ENCODE assay signal across 29 cellular contexts in genomic region chr2:129354662-129355061, GRCh38.
"Had no signal": no experiment of that assay in that cellular context is flagged by ENCODE, and none has a peak within 500 bp of the region (broad histone marks: within the 10 kb centered on the region; RNA-seq: fewer than 3 reads in every experiment).

No MANE protein-coding gene starts in this region.

- H3K27ac ChIP-seq: ovary, parathyroid adenoma, psoas muscle, right lobe of liver, sigmoid colon, stomach, thoracic aorta, thyroid gland, tibial nerve, upper lobe of left lung, vagina had no signal

- H3K4me1 Mint-ChIP-seq: nephron progenitor cell; neural crest cell; stimulated activated effector memory CD8-positive, alpha-beta T cell treated with anti-CD3 and anti-CD28 coated beads, Interleukin-12 subunit alpha, Interleukin-12 subunit beta, amount 100 ng/mL, for 72 hours; stimulated activated naive B cell treated with anti-CD40 and anti-IgM and Interleukin-4, amounts not matched to agents 10 μg/mL and 1 μg/mL and 100 μg/mL, for 72 hours had no signal

- H3K9ac ChIP-seq: parathyroid adenoma had no signal

- H3K9me3 Mint-ChIP-seq: natural killer cell treated with Interleukin-12 subunit alpha and Interleukin-12 subunit beta and Interleukin-15 and Interleukin-18, amount 100 ng/mL, for 72 hours; nephron progenitor cell; neural crest cell; stimulated activated effector memory CD8-positive, alpha-beta T cell treated with anti-CD3 and anti-CD28 coated beads, Interleukin-12 subunit alpha, Interleukin-12 subunit beta, amount 100 ng/mL, for 72 hours; stimulated activated naive CD8-positive, alpha-beta T cell treated with anti-CD3 and anti-CD28 coated beads, Interleukin-15, Interleukin-2, amounts not matched to agents 100 ng/mL and 50 ng/mL, for 24 hours had no signal

- H3K27ac Mint-ChIP-seq: natural killer cell treated with Interleukin-12 subunit alpha and Interleukin-12 subunit beta and Interleukin-15 and Interleukin-18, amount 100 ng/mL, for 72 hours; nephron progenitor cell; progenitor cell of endocrine pancreas; stimulated activated effector memory CD8-positive, alpha-beta T cell treated with anti-CD3 and anti-CD28 coated beads, Interleukin-12 subunit alpha, Interleukin-12 subunit beta, amount 100 ng/mL, for 72 hours; stimulated activated naive B cell treated with anti-CD40 and anti-IgM and Interleukin-4, amounts not matched to agents 10 μg/mL and 1 μg/mL and 100 μg/mL, for 72 hours; stimulated activated naive CD8-positive, alpha-beta T cell treated with anti-CD3 and anti-CD28 coated beads, Interleukin-15, Interleukin-2, amounts not matched to agents 100 ng/mL and 50 ng/mL, for 24 hours had no signal

- H3K36me3 Mint-ChIP-seq: natural killer cell treated with Interleukin-12 subunit alpha and Interleukin-12 subunit beta and Interleukin-15 and Interleukin-18, amount 100 ng/mL, for 72 hours; stimulated activated effector memory CD8-positive, alpha-beta T cell treated with anti-CD3 and anti-CD28 coated beads, Interleukin-12 subunit alpha, Interleukin-12 subunit beta, amount 100 ng/mL, for 72 hours; stimulated activated naive B cell treated with anti-CD40 and anti-IgM and Interleukin-4, amounts not matched to agents 10 μg/mL and 1 μg/mL and 100 μg/mL, for 72 hours had no signal

- H3K79me2 ChIP-seq: parathyroid adenoma had no signal

- DNase-seq: nephron progenitor cell; occipital lobe; ovary; posterior cingulate gyrus; psoas muscle; right cardiac atrium; right lobe of liver; sigmoid colon; small intestine; stimulated activated CD4-positive, alpha-beta T cell treated with anti-CD3 and anti-CD28 coated beads, Interleukin-15, amount 100 ng/mL, for 24 hours; stimulated activated CD4-positive, alpha-beta T cell treated with anti-CD3 and anti-CD28 coated beads, Interleukin-2, amount 100 ng/mL, for 24 hours; stimulated activated CD4-positive, alpha-beta T cell treated with anti-CD3 and anti-CD28 coated beads, Interleukin-2, amount 100 ng/mL, for 48 hours; stimulated activated CD4-positive, alpha-beta T cell treated with anti-CD3 and anti-CD28 coated beads, Interleukin-4, amount 100 ng/mL, for 24 hours; stimulated activated naive B cell treated with anti-CD40 and anti-IgM and Interleukin-4, amounts not matched to agents 10 μg/mL and 1 μg/mL and 100 μg/mL, for 72 hours; stimulated activated naive CD4-positive, alpha-beta T cell treated with Interleukin-2 at 50 U/mL for 16 hours; stomach; thyroid gland; trophoblast cell; upper lobe of left lung had no signal

- FAIRE-seq: small intestine, urothelium cell line had no signal

- H3K36me3 ChIP-seq: ovary, right lobe of liver, sigmoid colon, stomach, thoracic aorta, thyroid gland, tibial nerve, upper lobe of left lung, vagina had no signal

- H3K9me3 ChIP-seq: ovary, psoas muscle, right lobe of liver, sigmoid colon, stomach, thoracic aorta, thyroid gland, tibial nerve, upper lobe of left lung, vagina had no signal

- H3K27me3 ChIP-seq: ovary, right lobe of liver, sigmoid colon, stomach, thyroid gland, tibial nerve, upper lobe of left lung, vagina had no signal

- H3K4me1 ChIP-seq: parathyroid adenoma, psoas muscle, right lobe of liver, sigmoid colon, stomach, thyroid gland, tibial nerve, upper lobe of left lung, vagina had no signal

- H2AFZ ChIP-seq: parathyroid adenoma had no signal

- H3K4me3 ChIP-seq: ovary, psoas muscle, right lobe of liver, sigmoid colon, stomach, thoracic aorta, thyroid gland, tibial nerve, upper lobe of left lung, vagina had no signal

- ATAC-seq: natural killer cell treated with Interleukin-12 subunit alpha and Interleukin-12 subunit beta and Interleukin-15 and Interleukin-18, amount 100 ng/mL, for 72 hours; psoas muscle; right cardiac atrium; right lobe of liver; stimulated activated effector memory CD8-positive, alpha-beta T cell treated with anti-CD3 and anti-CD28 coated beads, Interleukin-12 subunit alpha, Interleukin-12 subunit beta, amount 100 ng/mL, for 72 hours; stimulated activated naive B cell treated with anti-CD40 and anti-IgM and Interleukin-4, amounts not matched to agents 10 μg/mL and 1 μg/mL and 100 μg/mL, for 72 hours had no signal

- H3K27me3 Mint-ChIP-seq: natural killer cell treated with Interleukin-12 subunit alpha and Interleukin-12 subunit beta and Interleukin-15 and Interleukin-18, amount 100 ng/mL, for 72 hours; stimulated activated naive CD8-positive, alpha-beta T cell treated with anti-CD3 and anti-CD28 coated beads, Interleukin-15, Interleukin-2, amounts not matched to agents 100 ng/mL and 50 ng/mL, for 24 hours had no signal

- H3K4me3 Mint-ChIP-seq: natural killer cell treated with Interleukin-12 subunit alpha and Interleukin-12 subunit beta and Interleukin-15 and Interleukin-18, amount 100 ng/mL, for 72 hours; nephron progenitor cell; neural crest cell; stimulated activated effector memory CD8-positive, alpha-beta T cell treated with anti-CD3 and anti-CD28 coated beads, Interleukin-12 subunit alpha, Interleukin-12 subunit beta, amount 100 ng/mL, for 72 hours; stimulated activated naive B cell treated with anti-CD40 and anti-IgM and Interleukin-4, amounts not matched to agents 10 μg/mL and 1 μg/mL and 100 μg/mL, for 72 hours; stimulated activated naive CD8-positive, alpha-beta T cell treated with anti-CD3 and anti-CD28 coated beads, Interleukin-15, Interleukin-2, amounts not matched to agents 100 ng/mL and 50 ng/mL, for 24 hours had no signal
